ENCODE assay signal across 10 cellular contexts in genomic region chr13:48210178-48210577, GRCh38. TPM values are rescaled to one million over a fixed set of nuclear protein-coding genes. Genes with fewer than 3 reads are reported as not detected.
A peak's percentile ranks its signal among the peaks of the same experiment; 100 is the strongest.
DNase-seq lines count a peak whose midpoint lies in the region; ATAC-seq and TF ChIP-seq lines count a peak whose summit lies in the region.
"Had no signal": no experiment of that assay in that cellular context is flagged by ENCODE, and none has a peak within 500 bp of the region (broad histone marks: within the 10 kb centered on the region; RNA-seq: fewer than 3 reads in every experiment).

No MANE protein-coding gene starts in this region.

- H3K4me3 ChIP-seq in PC-3 (ENCODE audit: low read length) (no peak overlapping the region), fibroblast of the aortic adventitia (ENCODE audit: low read depth, low read length) (no peak overlapping the region)

- H3K9me2 ChIP-seq in PC-3 (replicated peaks; ENCODE audit: low read length), result no peaks in the 10 kb centered on the region

- DNase-seq in AG08396 (ENCODE audit: low spot score), result peak; percentile 47
- peak; percentile 84 for DNase-seq in PC-3
- peak; percentile 90 for DNase-seq in fibroblast of the aortic adventitia (ENCODE audit: low read depth)
- DNase-seq in NCI-H2107 treated with DMSO at 0.1 percent for 48 hours (lab: John Stamatoyannopoulos, UW; ENCODE audit: unreplicated experiment), result no peak
- DNase-seq in NCI-H1092 treated with DMSO at 0.1 percent for 48 hours (lab: John Stamatoyannopoulos, UW), result no peak
- DNase-seq: activated naive CD4-positive, alpha-beta T cell treated with Interleukin-2 at 50 U/mL for 16 hours; NCI-H2171 had no signal

- H3K27me3 ChIP-seq in PC-3 (ENCODE audit: low read length), result no peaks in the 10 kb centered on the region

- BruUV-seq in PC-3 (replicated peaks; lab: Mats Ljungman, UMichigan), result no TSS peak

- peaks cover 10% of the 10 kb centered on the region; the same call in 1 of the 2 replicates for H3K4me1 ChIP-seq in PC-3 (ENCODE audit: insufficient read depth, low read length)

- no peaks in the 10 kb centered on the region for H3F3A ChIP-seq in PC-3 (ENCODE audit: low read length, unreplicated experiment)

- intact Hi-C loops in PC-3 (cut with micrococcal nuclease), result no loop called here

- H2AFZ ChIP-seq in PC-3 (ENCODE audit: low read length), result no peak overlapping the region

- no peak overlapping the region for H3K9ac ChIP-seq in PC-3 (ENCODE audit: low read length)

- no peaks in the 10 kb centered on the region for H3K9me3 ChIP-seq in PC-3 (ENCODE audit: low read length)

- TF ChIP-seq CTCF in PC-3 (conservative IDR thresholded peaks at IDR 0.05; ENCODE audit: low read depth, low read length), result no peak
- no peak for TF ChIP-seq CTCF in fibroblast of the aortic adventitia (IDR thresholded peaks at IDR 0.05; ENCODE audit: insufficient read depth, low read length)

- CTCF ChIA-PET in PC-3 (lab: Charles Lee), result no interaction called here

- peak overlapping the region; percentile 32; the same call in 1 of the 2 replicates for H3K4me2 ChIP-seq in PC-3 (ENCODE audit: low read length)

- H3K27ac ChIP-seq in PC-3 (ENCODE audit: low read length), result peak overlapping the region; percentile 52

- H3K79me2 ChIP-seq in PC-3 (ENCODE audit: low read length), result no peaks in the 10 kb centered on the region

- H4K20me1 ChIP-seq in PC-3 (ENCODE audit: low read length), result no peaks in the 10 kb centered on the region

- ATAC-seq in GM21390 (IDR thresholded peaks at IDR 0.05; ENCODE audit: unreplicated experiment) (peak; percentile 64), PC-3 (peak; percentile 69), HG02840 (IDR thresholded peaks at IDR 0.05; ENCODE audit: low FRiP score, unreplicated experiment) (no peak), HG03196 (IDR thresholded peaks at IDR 0.05; ENCODE audit: unreplicated experiment) (no peak)

- POLR2A ChIA-PET in PC-3 (lab: Charles Lee; ENCODE audit: unreplicated experiment), result no interaction called here

- no peaks in the 10 kb centered on the region for H3K36me3 ChIP-seq in PC-3 (ENCODE audit: low read depth, low read length)

RNA-seq across cellular contexts. Expression of gene ITM2B, which starts 22.8 kb away (rescaled TPM):
- total RNA-seq in PC-3 (2014; rRNA removed) (74.6 and 105 TPM in 2 replicates), fibroblast of the aortic adventitia (ENCODE audit: low replicate concordance) (414 and 429 TPM in 2 replicates)

Comparison
In these comparisons a context has a peak if more than half of its experiments do, and no peak if none do; other contexts are left out.
1. DNase-seq: peak in AG08396 (single experiment), PC-3 (single experiment) and fibroblast of the aortic adventitia (single experiment); none in NCI-H2107 treated with DMSO at 0.1 percent for 48 hours (single experiment) and NCI-H1092 treated with DMSO at 0.1 percent for 48 hours (single experiment).
2. ATAC-seq: peak in GM21390 (single experiment) and PC-3 (single experiment); none in HG02840 (single experiment) and HG03196 (single experiment).